16 cellular contexts compared by ENCODE assay signal in the genomic region with DNA sequence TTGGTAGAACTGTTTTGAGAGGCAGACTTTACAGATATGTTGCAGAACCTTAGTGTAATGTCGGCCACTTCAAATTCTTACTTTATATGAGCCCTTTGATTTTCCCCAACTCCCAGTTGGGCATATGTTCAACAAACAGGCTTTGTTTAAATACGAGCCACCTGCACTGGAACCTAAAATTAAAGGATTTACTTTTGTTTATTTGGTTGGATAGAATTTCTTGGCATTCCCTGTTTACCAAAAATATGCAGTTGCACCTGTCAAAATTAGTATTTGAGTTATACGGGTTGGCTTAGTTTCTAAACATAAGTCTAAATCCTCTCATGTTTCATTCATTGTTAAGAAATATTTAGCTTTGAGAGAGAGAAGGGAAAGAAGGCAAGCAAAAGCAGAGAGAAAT. TPM values are rescaled to one million over a fixed set of nuclear protein-coding genes. Genes with fewer than 3 reads are reported as not detected.
"Had no signal": no experiment of that assay in that cellular context is flagged by ENCODE, and none has a peak within 500 bp of the region (broad histone marks: within the 10 kb centered on the region; RNA-seq: fewer than 3 reads in every experiment).

No MANE protein-coding gene starts in this region.

- H3K4me3 Mint-ChIP-seq: activated naive CD8-positive, alpha-beta T cell treated with anti-CD3 and anti-CD28 coated beads for 36 hours; activated T-helper 1 cell treated with anti-CD3 and anti-CD28 coated beads, Interleukin-12 subunit alpha, Interleukin-12 subunit beta, Interleukin-2, Interleukin-4 antibody, amounts not matched to agents 30 ng/mL and 10 ng/mL and 1 ng/mL, durations not matched to agents 14 hours and 24 hours and 36 hours; naive thymus-derived CD8-positive, alpha-beta T cell had no signal

- H3K27ac Mint-ChIP-seq: activated naive CD8-positive, alpha-beta T cell treated with anti-CD3 and anti-CD28 coated beads for 36 hours; activated T-helper 1 cell treated with anti-CD3 and anti-CD28 coated beads, Interleukin-12 subunit alpha, Interleukin-12 subunit beta, Interleukin-2, Interleukin-4 antibody, amounts not matched to agents 30 ng/mL and 10 ng/mL and 1 ng/mL, durations not matched to agents 14 hours and 24 hours and 36 hours; naive thymus-derived CD8-positive, alpha-beta T cell had no signal

- DNase-seq: activated CD4-positive, CD25-positive, alpha-beta regulatory T cell treated with anti-CD3 and anti-CD28 coated beads, Interleukin-2, amount 50 U/mL, for 72 hours; activated naive CD8-positive, alpha-beta T cell treated with anti-CD3 and anti-CD28 coated beads for 36 hours; amygdala; body of pancreas; caudate nucleus; left ventricle myocardium inferior; naive thymus-derived CD8-positive, alpha-beta T cell; pancreas; stimulated activated CD4-positive, alpha-beta T cell treated with anti-CD3 and anti-CD28 coated beads, Interleukin-1b, Interleukin-23, amount 100 ng/mL, for 48 hours had no signal

- H3K9me3 Mint-ChIP-seq: activated naive CD8-positive, alpha-beta T cell treated with anti-CD3 and anti-CD28 coated beads for 36 hours; activated T-helper 1 cell treated with anti-CD3 and anti-CD28 coated beads, Interleukin-12 subunit alpha, Interleukin-12 subunit beta, Interleukin-2, Interleukin-4 antibody, amounts not matched to agents 30 ng/mL and 10 ng/mL and 1 ng/mL, durations not matched to agents 14 hours and 24 hours and 36 hours; naive thymus-derived CD8-positive, alpha-beta T cell had no signal

- H3K4me1 Mint-ChIP-seq: activated naive CD8-positive, alpha-beta T cell treated with anti-CD3 and anti-CD28 coated beads for 36 hours; naive thymus-derived CD8-positive, alpha-beta T cell had no signal

- H3K27me3 Mint-ChIP-seq: activated naive CD8-positive, alpha-beta T cell treated with anti-CD3 and anti-CD28 coated beads for 36 hours had no signal

- ATAC-seq: body of pancreas; esophagus mucosa; naive thymus-derived CD8-positive, alpha-beta T cell; pancreas had no signal

RNA-seq across cellular contexts. Expression of a gene that starts 2.4 kb away (rescaled TPM):
- total RNA-seq: activated CD8-positive, alpha-beta memory T cell treated with anti-CD3 and anti-CD28 coated beads for 36 hours; activated naive CD8-positive, alpha-beta T cell treated with anti-CD3 and anti-CD28 coated beads for 36 hours; activated T-helper 1 cell treated with anti-CD3 and anti-CD28 coated beads, Interleukin-12 subunit alpha, Interleukin-12 subunit beta, Interleukin-2, Interleukin-4 antibody, amounts not matched to agents 30 ng/mL and 10 ng/mL and 1 ng/mL, durations not matched to agents 14 hours and 24 hours and 36 hours; body of pancreas; esophagus mucosa; glomerular endothelial cell; kidney epithelial cell; left ventricle myocardium inferior; mononuclear cell; naive thymus-derived CD8-positive, alpha-beta T cell; pancreas; urinary bladder had no signal
- polyA plus RNA-seq: naive thymus-derived CD8-positive, alpha-beta T cell; urinary bladder had no signal

RNA-seq across cellular contexts. Expression of a gene that starts 53.2 kb away (rescaled TPM):
- total RNA-seq: activated CD8-positive, alpha-beta memory T cell treated with anti-CD3 and anti-CD28 coated beads for 36 hours; activated T-helper 1 cell treated with anti-CD3 and anti-CD28 coated beads, Interleukin-12 subunit alpha, Interleukin-12 subunit beta, Interleukin-2, Interleukin-4 antibody, amounts not matched to agents 30 ng/mL and 10 ng/mL and 1 ng/mL, durations not matched to agents 14 hours and 24 hours and 36 hours; naive thymus-derived CD8-positive, alpha-beta T cell had no signal
- polyA plus RNA-seq: naive thymus-derived CD8-positive, alpha-beta T cell had no signal
